Comparison of ENCODE assay signal across 19 cellular contexts in the genomic region with DNA sequence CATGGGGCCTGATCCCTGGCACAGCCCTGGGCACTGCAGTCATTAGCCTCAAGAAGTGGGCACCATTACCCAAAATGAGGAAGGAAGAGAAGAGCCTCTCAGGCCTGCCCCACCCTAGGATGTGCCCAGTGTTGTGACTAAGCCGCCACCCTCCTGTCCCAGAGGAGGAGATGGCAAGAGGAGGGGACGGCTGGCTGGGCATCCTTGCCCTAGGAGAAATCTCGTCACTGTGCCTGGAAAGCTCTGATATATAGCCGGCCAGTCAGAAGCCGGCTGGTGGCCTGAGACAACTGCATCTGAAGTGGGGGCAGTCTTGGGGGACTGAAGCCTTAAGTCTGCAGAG.
DNase-seq lines count a peak whose midpoint lies in the region; ATAC-seq, FAIRE-seq and TF ChIP-seq lines count a peak whose summit lies in the region.
"Had no signal": no experiment of that assay in that cellular context is flagged by ENCODE, and none has a peak within 500 bp of the region (broad histone marks: within the 10 kb centered on the region; RNA-seq: fewer than 3 reads in every experiment).

No MANE protein-coding gene starts in this region.

- H3K27me3 Mint-ChIP-seq in effector memory CD8-positive, alpha-beta T cell, result no peaks in the 10 kb centered on the region
- peaks cover 8% of the 10 kb centered on the region for H3K27me3 Mint-ChIP-seq in nephron progenitor cell (ENCODE audit: low read depth, poor library complexity)

- H3K4me2 ChIP-seq in A549, result peak overlapping the region; percentile 1; the same call in 1 of the 3 replicates
- H3K4me2 ChIP-seq: hepatocyte had no signal

- no peak for TF ChIP-seq CTCF in A549 (IDR thresholded peaks at IDR 0.05)
- TF ChIP-seq CTCF in nephron progenitor cell (IDR thresholded peaks at IDR 0.05), result no peak

- H3K27ac ChIP-seq in A549, result peak overlapping the region in 1 of 2 experiments; percentile 59; a peak in 3 of 6 replicates
- H3K27ac ChIP-seq: esophagus muscularis mucosa, hepatocyte, testis had no signal

- H3K4me3 Mint-ChIP-seq in effector memory CD8-positive, alpha-beta T cell, result no peak overlapping the region
- H3K4me3 Mint-ChIP-seq in nephron progenitor cell, result no peak overlapping the region

- H3K4me3 ChIP-seq in A549, result no peak overlapping the region
- H3K4me3 ChIP-seq: adrenal gland, esophagus muscularis mucosa, hepatocyte, K562, testis had no signal

- H3K36me3 Mint-ChIP-seq in effector memory CD8-positive, alpha-beta T cell (ENCODE audit: insufficient read depth), result no peaks in the 10 kb centered on the region
- no peaks in the 10 kb centered on the region for H3K36me3 Mint-ChIP-seq in nephron progenitor cell (ENCODE audit: low read depth)

- no peaks in the 10 kb centered on the region for H3K9me3 ChIP-seq in A549
- H3K9me3 ChIP-seq: adrenal gland, testis had no signal

- peak overlapping the region; percentile 30 to 81 for H3K27ac Mint-ChIP-seq in effector memory CD8-positive, alpha-beta T cell
- H3K27ac Mint-ChIP-seq in nephron progenitor cell, result peak overlapping the region; percentile 62

- TF ChIP-seq POLR2A in A549 (IDR thresholded peaks at IDR 0.05; ENCODE audit: low read length), result no peak

- POLR2A ChIA-PET in A549 (lab: Yijun Ruan, JAX), result no interaction called here

- H3K4me1 ChIP-seq in A549, result peaks cover 22% of the 10 kb centered on the region; the same call in 2 of the 3 replicates
- H3K4me1 ChIP-seq: testis had no signal

- CTCF ChIA-PET in A549 (lab: Yijun Ruan, JAX), result interaction anchor here (1.4 to 1.6 kb wide), 2 partner anchors 20 to 54 kb away, joined by 3 to 5 read pairs; no protein-coding TSS in a partner anchor

- DNase-seq in A549 (ENCODE audit: low read depth in 1 of 2, low spot score in 1 of 2) (no peak), D341Med (ENCODE audit: low spot score) (peak; percentile 20), nephron progenitor cell (no peak), NCI-H2196 (lab: John Stamatoyannopoulos, UW; ENCODE audit: unreplicated experiment) (no peak), GOT3 (lab: John Stamatoyannopoulos, UW) (no peak)
- no peak for DNase-seq in effector memory CD8-positive, alpha-beta T cell
- DNase-seq: activated CD4-positive, CD25-positive, alpha-beta regulatory T cell treated with anti-CD3 and anti-CD28 coated beads, Interleukin-2, amount 50 U/mL, for 72 hours; NCI-H1417 treated with DMSO at 0.1 percent for 48 hours; nucleus accumbens; testis had no signal

- H3K9me3 Mint-ChIP-seq in effector memory CD8-positive, alpha-beta T cell, result no peaks in the 10 kb centered on the region
- peaks cover 4% of the 10 kb centered on the region for H3K9me3 Mint-ChIP-seq in nephron progenitor cell

- no peak for FAIRE-seq in A549 (lab: Jason Lieb, UNC)
- FAIRE-seq: colon, GM12891, K562 had no signal

- TF ChIP-seq RAD21 in A549 (conservative IDR thresholded peaks at IDR 0.05 in 1 of 2, IDR thresholded peaks at IDR 0.05 in 1 of 2), result no peak

- peaks cover 28 to 33% of the 10 kb centered on the region in 2 donors for H3K4me1 Mint-ChIP-seq in effector memory CD8-positive, alpha-beta T cell (ENCODE audit: low read depth in 2 of 2)
- peaks cover 5% of the 10 kb centered on the region for H3K4me1 Mint-ChIP-seq in nephron progenitor cell

- WGBS in A549 (ENCODE audit: missing lambda C conversion rate), result 71% methylated on average over 5 of the region's 5 CpGs

- TF ChIP-seq EP300 in A549 (IDR thresholded peaks at IDR 0.05), result no peak

- peak; percentile 35 to 55 for ATAC-seq in A549
- no peak for ATAC-seq in effector memory CD8-positive, alpha-beta T cell (replicated peaks)
- no peak for ATAC-seq in GM21529 (IDR thresholded peaks at IDR 0.05; ENCODE audit: unreplicated experiment)
- no peak for ATAC-seq in HG03039 (IDR thresholded peaks at IDR 0.05; ENCODE audit: unreplicated experiment)
- ATAC-seq: K562, Panc1 had no signal

TF ChIP-seq in A549, 52 proteins besides CTCF, POLR2A, EP300 and RAD21:
- no peak for TF ChIP-seq SREBF2 (IDR thresholded peaks at IDR 0.05)
- no peak for TF ChIP-seq MAX (IDR thresholded peaks at IDR 0.05)
- TF ChIP-seq MAFK (IDR thresholded peaks at IDR 0.05; ENCODE audit: partially characterized antibody), result no peak
- no peak for TF ChIP-seq NFE2L2 (conservative IDR thresholded peaks at IDR 0.05; ENCODE audit: low read length)
- no peak for TF ChIP-seq JUNB (IDR thresholded peaks at IDR 0.05)

Comparison
In these comparisons a context has a peak if more than half of its experiments do, and no peak if none do; other contexts are left out.
1. ATAC-seq: peak in A549 (2 of 2); none in effector memory CD8-positive, alpha-beta T cell (single experiment), GM21529 (single experiment) and HG03039 (single experiment).